In the genomic region with DNA sequence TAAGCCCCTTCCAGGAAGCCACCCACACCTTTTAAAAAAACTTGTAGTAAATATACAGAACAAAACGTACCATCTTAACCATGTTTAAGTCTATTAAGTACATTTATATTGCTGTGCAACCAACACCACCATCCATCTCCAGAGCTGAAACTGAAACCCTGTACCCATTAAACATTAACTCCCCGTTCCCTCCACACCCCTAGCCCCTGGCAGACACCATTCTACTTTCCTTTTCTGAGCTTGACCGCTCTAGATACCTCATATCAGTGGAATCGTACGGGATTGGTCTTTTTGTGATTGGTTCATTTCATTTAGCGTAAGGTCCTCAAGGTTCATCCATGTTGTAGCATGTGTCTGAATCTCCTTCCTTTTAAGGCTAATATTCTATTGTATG, we compare ENCODE assay signal across 13 cellular contexts. TPM values are rescaled to one million over a fixed set of nuclear protein-coding genes. Genes with fewer than 3 reads are reported as not detected.
DNase-seq lines count a peak whose midpoint lies in the region; ATAC-seq and TF ChIP-seq lines count a peak whose summit lies in the region.
"Had no signal": no experiment of that assay in that cellular context is flagged by ENCODE, and none has a peak within 500 bp of the region (broad histone marks: within the 10 kb centered on the region; RNA-seq: fewer than 3 reads in every experiment).

No MANE protein-coding gene starts in this region.

- H3K4me1 ChIP-seq in SJSA1 (replicated peaks) = peaks cover 52% of the 10 kb centered on the region

- no peaks in the 10 kb centered on the region for H3K36me3 Mint-ChIP-seq in HFFc6 (ENCODE audit: low read depth)
- no peaks in the 10 kb centered on the region for H3K36me3 Mint-ChIP-seq in osteocyte (ENCODE audit: unreplicated experiment)
- H3K36me3 Mint-ChIP-seq in activated naive CD8-positive, alpha-beta T cell treated with anti-CD3 and anti-CD28 coated beads for 36 hours = no peaks in the 10 kb centered on the region
- H3K36me3 Mint-ChIP-seq: brain, memory B cell had no signal

- no peaks in the 10 kb centered on the region for H3K9me3 Mint-ChIP-seq in HFFc6
- no peaks in the 10 kb centered on the region for H3K9me3 Mint-ChIP-seq in osteocyte (ENCODE audit: unreplicated experiment)
- H3K9me3 Mint-ChIP-seq in activated naive CD8-positive, alpha-beta T cell treated with anti-CD3 and anti-CD28 coated beads for 36 hours = no peaks in the 10 kb centered on the region
- H3K9me3 Mint-ChIP-seq: memory B cell had no signal

- H3K27me3 Mint-ChIP-seq in HFFc6 (ENCODE audit: insufficient read depth) (peaks cover 1% of the 10 kb centered on the region; the same call in 1 of the 2 replicates), osteocyte (ENCODE audit: unreplicated experiment) (peaks cover 4% of the 10 kb centered on the region)
- H3K27me3 Mint-ChIP-seq in activated naive CD8-positive, alpha-beta T cell treated with anti-CD3 and anti-CD28 coated beads for 36 hours = no peaks in the 10 kb centered on the region
- H3K27me3 Mint-ChIP-seq: brain had no signal

- H3K27ac Mint-ChIP-seq in HFFc6 = peak overlapping the region; percentile 96
- H3K27ac Mint-ChIP-seq in osteocyte (ENCODE audit: unreplicated experiment) = peak overlapping the region; percentile 39
- no peak overlapping the region for H3K27ac Mint-ChIP-seq in activated naive CD8-positive, alpha-beta T cell treated with anti-CD3 and anti-CD28 coated beads for 36 hours
- H3K27ac Mint-ChIP-seq: brain, memory B cell had no signal

- peak; percentile 79 for ATAC-seq in GM18861 (IDR thresholded peaks at IDR 0.05; ENCODE audit: unreplicated experiment)
- ATAC-seq in GM21390 (IDR thresholded peaks at IDR 0.05; ENCODE audit: unreplicated experiment) = no peak

- peaks cover 49% of the 10 kb centered on the region for H3K4me1 Mint-ChIP-seq in HFFc6 (ENCODE audit: low read depth)
- peaks cover 16% of the 10 kb centered on the region for H3K4me1 Mint-ChIP-seq in osteocyte (ENCODE audit: unreplicated experiment)
- peaks cover 2% of the 10 kb centered on the region for H3K4me1 Mint-ChIP-seq in activated naive CD8-positive, alpha-beta T cell treated with anti-CD3 and anti-CD28 coated beads for 36 hours
- H3K4me1 Mint-ChIP-seq: memory B cell had no signal

- no peak overlapping the region for H3K4me3 ChIP-seq in SJSA1

- no peaks in the 10 kb centered on the region for H3K9me3 ChIP-seq in SJSA1 (replicated peaks)

- DNase-seq in HFFc6 = no peak
- DNase-seq in SJSA1 (ENCODE audit: low read depth in 1 of 2, low spot score in 2 of 2) = no peak
- no peak for DNase-seq in osteocyte (ENCODE audit: extremely low spot score, unreplicated experiment)
- no peak for DNase-seq in NCI-H345 treated with DMSO at 0.1 percent for 48 hours (lab: John Stamatoyannopoulos, UW; ENCODE audit: unreplicated experiment)
- DNase-seq in activated naive CD8-positive, alpha-beta T cell treated with anti-CD3 and anti-CD28 coated beads for 36 hours = no peak
- no peak for DNase-seq in SIG-M5 treated with dmso at 0.1 percent for 504 hours (lab: John Stamatoyannopoulos, UW; ENCODE audit: unreplicated experiment)
- DNase-seq: activated CD8-positive, alpha-beta memory T cell treated with anti-CD3 and anti-CD28 coated beads for 24 hours; activated naive CD4-positive, alpha-beta T cell treated with Interleukin-2 at 50 U/mL for 16 hours; NCI-H2171 treated with DMSO at 0.1 percent for 48 hours had no signal

- TF ChIP-seq CTCF in HFFc6 (IDR thresholded peaks at IDR 0.05) = no peak
- TF ChIP-seq CTCF in osteocyte (IDR thresholded peaks at IDR 0.05) = no peak

- H3K27me3 ChIP-seq in SJSA1 (replicated peaks) = no peaks in the 10 kb centered on the region

- H3K27ac ChIP-seq in SJSA1 = peak overlapping the region; percentile 97; the same call in 1 of the 2 replicates

- H3K4me3 Mint-ChIP-seq in HFFc6 (peak overlapping the region; percentile 18; the same call in 1 of the 2 replicates), osteocyte (ENCODE audit: unreplicated experiment) (no peak overlapping the region)
- no peak overlapping the region for H3K4me3 Mint-ChIP-seq in activated naive CD8-positive, alpha-beta T cell treated with anti-CD3 and anti-CD28 coated beads for 36 hours
- H3K4me3 Mint-ChIP-seq: brain, memory B cell had no signal

- no peaks in the 10 kb centered on the region for H3K36me3 ChIP-seq in SJSA1

RNA-seq across cellular contexts. Expression of gene SPATA13, which starts 13.0 kb away (rescaled TPM):
- 1 to 10 TPM; 7.0 to 9.2 (median 8.4) TPM for total RNA-seq in HFFc6 (2021; fragmentation: NEBNext Ultra II Directional; extraction: Animal tissue kit (Norgen Biotek cat#: 25700))
- total RNA-seq in SJSA1 (2014; rRNA removed; shearing (Covaris generic)) = 12.4 and 14.8 TPM in 2 replicates
- 2.7 and 3.3 TPM in 2 replicates for total RNA-seq in osteocyte
- total RNA-seq in activated naive CD8-positive, alpha-beta T cell treated with anti-CD3 and anti-CD28 coated beads for 36 hours = 10 to 100 TPM; 58.0 to 59.4 TPM
